In the genomic region with DNA sequence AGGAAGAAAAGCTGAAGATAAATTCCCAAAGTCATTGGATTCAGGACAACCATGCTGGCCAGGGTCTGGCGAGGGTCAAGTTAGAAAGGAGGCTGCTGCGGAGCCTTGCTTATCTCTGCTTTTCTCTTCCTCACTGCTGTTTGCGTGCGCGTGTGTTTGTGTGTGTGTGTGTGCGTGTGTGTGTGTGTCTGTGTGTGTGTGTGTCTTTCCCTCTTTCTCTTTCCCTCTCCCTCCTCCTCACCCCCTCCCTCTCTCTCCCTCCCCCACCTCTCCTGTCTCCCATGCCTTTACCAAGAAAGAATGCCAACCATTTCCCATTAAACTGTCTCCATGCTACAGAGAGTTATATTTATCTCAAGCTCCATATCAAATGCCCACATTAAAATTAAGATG, we compare ENCODE assay signal across 15 cellular contexts. TPM values are rescaled to one million over a fixed set of nuclear protein-coding genes. Genes with fewer than 3 reads are reported as not detected.
A peak's percentile ranks its signal among the peaks of the same experiment; 100 is the strongest.
DNase-seq lines count a peak whose midpoint lies in the region; ATAC-seq and TF ChIP-seq lines count a peak whose summit lies in the region.
"Had no signal": no experiment of that assay in that cellular context is flagged by ENCODE, and none has a peak within 500 bp of the region (broad histone marks: within the 10 kb centered on the region; RNA-seq: fewer than 3 reads in every experiment).

Gene COLQ, minus strand, starts transcription at position 134 of the 393 bp plus-strand sequence. Its CDS starts 81 bp downstream, at position 53.

- intact Hi-C loops in sciatic nerve (cut with DNase I), result no loop called here

- no peaks in the 10 kb centered on the region for H3K27me3 Mint-ChIP-seq in endodermal cell (ENCODE audit: insufficient read depth)

- TF ChIP-seq CTCF in endodermal cell (conservative IDR thresholded peaks at IDR 0.05) (no peak), foreskin keratinocyte (conservative IDR thresholded peaks at IDR 0.05) (no peak), RWPE1 (conservative IDR thresholded peaks at IDR 0.05; ENCODE audit: low read depth) (no peak)

- H3K4me1 ChIP-seq in endodermal cell (ENCODE audit: control insufficient read depth, insufficient read depth, low read length) (no peaks in the 10 kb centered on the region), neuronal stem cell (ENCODE audit: control insufficient read depth in 2 of 2, insufficient read depth in 1 of 2, low read depth in 1 of 2, low read length in 2 of 2) (peaks cover 7 to 9% of the 10 kb centered on the region in 2 donors), foreskin keratinocyte (no peaks in the 10 kb centered on the region)
- H3K4me1 ChIP-seq: pancreas had no signal

- H3K9ac ChIP-seq in endodermal cell (ENCODE audit: extremely low read depth, low read length, poor library complexity, severe bottlenecking), result no peak within 1 kb of the TSS
- H3K9ac ChIP-seq in neuronal stem cell (ENCODE audit: low read depth, low read length, poor library complexity), result no peak within 1 kb of the TSS

- H3K23ac ChIP-seq in neuronal stem cell (ENCODE audit: low read depth, low read length, poor library complexity), result no peak within 1 kb of the TSS

- H3K9me3 ChIP-seq in endodermal cell (ENCODE audit: control insufficient read depth, low read length) (no peaks in the 10 kb centered on the region), neuronal stem cell (replicated peaks in 1 of 2; ENCODE audit: control insufficient read depth in 2 of 2, insufficient read depth in 1 of 2, low read depth in 1 of 2, low read length in 2 of 2) (peaks cover 0 to 4% of the 10 kb centered on the region in 2 donors)
- H3K9me3 ChIP-seq: pancreas had no signal

- no peak within 1 kb of the TSS for H3K14ac ChIP-seq in neuronal stem cell (ENCODE audit: low read length)

- H2AK5ac ChIP-seq in neuronal stem cell (ENCODE audit: low read depth, low read length), result no peak within 1 kb of the TSS

- H2BK15ac ChIP-seq in neuronal stem cell (ENCODE audit: low read length), result no peak within 1 kb of the TSS

- H4K91ac ChIP-seq in neuronal stem cell (ENCODE audit: low read depth, low read length, poor library complexity), result no peak within 1 kb of the TSS

- H3K36me3 ChIP-seq in endodermal cell (ENCODE audit: control insufficient read depth, insufficient read depth, low read length), result no peaks in the 10 kb centered on the region
- no peaks in the 10 kb centered on the region for H3K36me3 ChIP-seq in neuronal stem cell (replicated peaks in 1 of 2; ENCODE audit: control insufficient read depth in 2 of 2, insufficient read depth in 2 of 2, low read length in 2 of 2)
- H3K36me3 ChIP-seq: pancreas had no signal

- no peak within 1 kb of the TSS for H3K4me3 ChIP-seq in endodermal cell (ENCODE audit: low read length)
- no peak within 1 kb of the TSS for H3K4me3 ChIP-seq in neuronal stem cell (ENCODE audit: low read length in 2 of 2)
- H3K4me3 ChIP-seq: GM12878, pancreas had no signal

- DNase-seq in ELF-1 (ENCODE audit: low read depth, low spot score) (peak; percentile 32), OCI-M1 (lab: John Stamatoyannopoulos, UW) (peak; percentile 65), endodermal cell (peak; percentile 71), neuronal stem cell (ENCODE audit: low spot score) (no peak), sciatic nerve (ENCODE audit: low spot score) (no peak), foreskin keratinocyte (no peak), RWPE1 (ENCODE audit: low spot score) (no peak)
- DNase-seq: cortex of kidney; kidney glomerular epithelial cell; NCI-H226; pancreas; stimulated activated CD4-positive, alpha-beta T cell treated with anti-CD3 and anti-CD28 coated beads, Interleukin-4, amount 100 ng/mL, for 24 hours; substantia nigra had no signal

- H3K27ac Mint-ChIP-seq in endodermal cell, result no peak within 1 kb of the TSS

- H2AFZ ChIP-seq in neuronal stem cell (ENCODE audit: low read length), result peak within 1 kb of the TSS; percentile 66

- no peak within 1 kb of the TSS for H3K4ac ChIP-seq in neuronal stem cell (ENCODE audit: low read length)

- H3K36me3 Mint-ChIP-seq in endodermal cell (ENCODE audit: low read depth), result no peaks in the 10 kb centered on the region

- peaks cover 16% of the 10 kb centered on the region for H3K4me1 Mint-ChIP-seq in endodermal cell

- ATAC-seq in sciatic nerve, result no peak
- no peak for ATAC-seq in HG02870 (IDR thresholded peaks at IDR 0.05; ENCODE audit: unreplicated experiment)
- no peak for ATAC-seq in foreskin keratinocyte
- ATAC-seq: GM12878, pancreas had no signal

- WGBS in endodermal cell (ENCODE audit: insufficient coverage in 1 of 2, insufficient read length in 1 of 2), 2 experiments, result 93% methylated on average over 2 of the region's 6 CpGs; no CpG with 5 or more reads in 1 of the 2 experiments
- WGBS in neuronal stem cell (ENCODE audit: extremely low coverage in 2 of 2, insufficient read length in 2 of 2, insufficient replicate concordance in 1 of 2), 2 donors, result no CpG with 5 or more reads among the region's 6 CpGs

- no peak within 1 kb of the TSS for H2BK5ac ChIP-seq in neuronal stem cell (ENCODE audit: low read length)

- no peaks in the 10 kb centered on the region for H3K9me3 Mint-ChIP-seq in endodermal cell

- POLR2A ChIA-PET in RWPE1 (lab: Yijun Ruan, JAX; ENCODE audit: low non-redundant PET), result no interaction called here

- H4K8ac ChIP-seq in neuronal stem cell (ENCODE audit: low read depth, low read length), result no peak within 1 kb of the TSS

- no peak within 1 kb of the TSS for H2BK12ac ChIP-seq in neuronal stem cell (ENCODE audit: low read length)

- no peak within 1 kb of the TSS for H3K18ac ChIP-seq in neuronal stem cell (ENCODE audit: low read length)

- no peak within 1 kb of the TSS for H2BK120ac ChIP-seq in neuronal stem cell (ENCODE audit: low read depth, low read length)

- no peak within 1 kb of the TSS for H3K4me2 ChIP-seq in neuronal stem cell (ENCODE audit: insufficient read depth, low read length, poor library complexity, severe bottlenecking)

- H3K27ac ChIP-seq in endodermal cell (ENCODE audit: low read depth, low read length) (no peak within 1 kb of the TSS), neuronal stem cell (replicated peaks; ENCODE audit: low read length) (no peak within 1 kb of the TSS), foreskin keratinocyte (no peak within 1 kb of the TSS), RWPE1 (no peak within 1 kb of the TSS)
- H3K27ac ChIP-seq: pancreas had no signal

- no peak within 1 kb of the TSS for H3K4me3 Mint-ChIP-seq in endodermal cell

- no peaks in the 10 kb centered on the region for H3K27me3 ChIP-seq in endodermal cell (ENCODE audit: control insufficient read depth, insufficient read depth, low read length, poor library complexity, severe bottlenecking)
- no peaks in the 10 kb centered on the region for H3K27me3 ChIP-seq in neuronal stem cell (ENCODE audit: control insufficient read depth in 3 of 3, insufficient read depth in 3 of 3, low read depth in 1 of 3, low read length in 3 of 3)
- H3K27me3 ChIP-seq in foreskin keratinocyte, result peaks cover 12% of the 10 kb centered on the region
- H3K27me3 ChIP-seq: pancreas had no signal

- CTCF ChIA-PET in RWPE1 (lab: Yijun Ruan, JAX), result no interaction called here

- H3K79me1 ChIP-seq in neuronal stem cell (ENCODE audit: low read depth, low read length), result no peaks in the 10 kb centered on the region

RNA-seq across cellular contexts. Expression of gene COLQ, which starts in this region (rescaled TPM):
- total RNA-seq in endodermal cell, result 1 to 10 TPM; 3.1 to 7.3 TPM
- 3.9 TPM for polyA plus RNA-seq in endodermal cell (2013, experiment 1 of 2)
- 4.0 TPM for polyA plus RNA-seq in endodermal cell (2013, experiment 2 of 2)
- 2.2 TPM for polyA plus RNA-seq in neuronal stem cell (2013, experiment 1 of 2)
- 2.1 TPM for polyA plus RNA-seq in neuronal stem cell (2013, experiment 2 of 2)
- total RNA-seq in sciatic nerve, result 6.3 TPM
- 0.07 and 0.41 TPM in 2 replicates for total RNA-seq in foreskin keratinocyte
- 0.11 and 0.19 TPM in 2 replicates for polyA plus RNA-seq in foreskin keratinocyte

Comparison
In these comparisons a context has a peak if more than half of its experiments do, and no peak if none do; other contexts are left out.
1. DNase-seq: peak in ELF-1 (single experiment), OCI-M1 (single experiment) and endodermal cell (single experiment); none in neuronal stem cell (single experiment), sciatic nerve (single experiment), foreskin keratinocyte (0 of 2) and RWPE1 (single experiment).